ENCODE assay signal across 8 cellular contexts in genomic region chr11:110711776-110712642, GRCh38. TPM values are rescaled to one million over a fixed set of nuclear protein-coding genes. Genes with fewer than 3 reads are reported as not detected.
A peak's percentile ranks its signal among the peaks of the same experiment; 100 is the strongest.
DNase-seq lines count a peak whose midpoint lies in the region; ATAC-seq, FAIRE-seq and TF ChIP-seq lines count a peak whose summit lies in the region.

TSS of gene ARHGAP20 (minus strand) at chr11:110712437. CDS start at chr11:110712231, 206 bp downstream.

- TF ChIP-seq CTCF in GM23338 (conservative IDR thresholded peaks at IDR 0.05; ENCODE audit: low read depth in 2 of 2) = no peak
- no peak for TF ChIP-seq CTCF in LNCaP clone FGC (IDR thresholded peaks at IDR 0.05; ENCODE audit: control insufficient read depth, extremely low read depth, insufficient read depth)
- TF ChIP-seq CTCF in kidney (IDR thresholded peaks at IDR 0.05; ENCODE audit: borderline replicate concordance, extremely low read depth, insufficient read depth) = no peak
- TF ChIP-seq CTCF in spleen (IDR thresholded peaks at IDR 0.05 in 8 of 11, conservative IDR thresholded peaks at IDR 0.05 in 3 of 11) = peak in 1 of 11 experiments; percentile 12

- H3K4me2 ChIP-seq in GM23338 = peak within 1 kb of the TSS; percentile 92

- peaks cover 11% of the 10 kb centered on the region for H3K4me1 Mint-ChIP-seq in GM23338
- peaks cover 11% of the 10 kb centered on the region for H3K4me1 Mint-ChIP-seq in T-helper 17 cell
- H3K4me1 Mint-ChIP-seq in central memory CD8-positive, alpha-beta T cell = peaks cover 14% of the 10 kb centered on the region

- H3K9ac ChIP-seq in kidney (ENCODE audit: low read length in 2 of 2) = no peak within 1 kb of the TSS

- no peaks in the 10 kb centered on the region for H3K79me2 ChIP-seq in GM23338 (replicated peaks; ENCODE audit: insufficient read depth)

- H3K4me3 Mint-ChIP-seq in GM23338 = peak within 1 kb of the TSS; percentile 75
- peak within 1 kb of the TSS; percentile 83 for H3K4me3 Mint-ChIP-seq in T-helper 17 cell
- peak within 1 kb of the TSS; percentile 78 for H3K4me3 Mint-ChIP-seq in central memory CD8-positive, alpha-beta T cell

- intact Hi-C loops in kidney (cut with DNase I) = no loop called here
- intact Hi-C loops in spleen (cut with DNase I; ENCODE audit: low total_unique reads) = loop anchor here (10.0 kb wide), 1 partner anchor 523 kb away; no protein-coding TSS in a partner anchor

- H3K4me1 ChIP-seq in GM23338 (ENCODE audit: insufficient read depth) (peaks cover 4% of the 10 kb centered on the region), kidney (ENCODE audit: control insufficient read depth in 1 of 2, insufficient read depth in 1 of 2, low read depth in 1 of 2, low read length in 2 of 2) (peaks cover 6 to 13% of the 10 kb centered on the region in 2 donors), spleen (peaks cover 5 to 35% (median 24%) of the 10 kb centered on the region in 6 donors)

- H3K9me3 Mint-ChIP-seq in GM23338 = no peaks in the 10 kb centered on the region
- H3K9me3 Mint-ChIP-seq in central memory CD8-positive, alpha-beta T cell = no peaks in the 10 kb centered on the region

- H3K4me3 ChIP-seq in GM23338 (peak within 1 kb of the TSS; percentile 82), LNCaP clone FGC (ENCODE audit: low read depth, low read length) (peak within 1 kb of the TSS; percentile 56), kidney (ENCODE audit: low read length in 2 of 2) (peak within 1 kb of the TSS; percentile 29 to 69), spleen (peak within 1 kb of the TSS; percentile 47 to 84 (median 60))

- WGBS in spleen, 5 donors = 0 to 1% (median 0%) methylated on average over 43 to 107 of the region's 107 CpGs

- DNase-seq in ELR (ENCODE audit: low read depth) = peak; percentile 45
- DNase-seq in GM23338 (ENCODE audit: low spot score) = peak; percentile 81
- no peak for DNase-seq in LNCaP clone FGC (ENCODE audit: low read depth)
- peak; percentile 8 to 14 (median 9) for DNase-seq in T-helper 17 cell
- DNase-seq in central memory CD8-positive, alpha-beta T cell (ENCODE audit: low spot score in 2 of 2) = peak; percentile 13 to 20
- peak; percentile 92 for DNase-seq in kidney
- DNase-seq in spleen = peak; percentile 92
- DNase-seq in effector CD4-positive, alpha-beta T cell = no peak

- H3K36me3 Mint-ChIP-seq in GM23338 (ENCODE audit: low read depth) (no peaks in the 10 kb centered on the region), T-helper 17 cell (ENCODE audit: low read depth) (peaks cover 8% of the 10 kb centered on the region)
- peaks cover 1% of the 10 kb centered on the region for H3K36me3 Mint-ChIP-seq in central memory CD8-positive, alpha-beta T cell (ENCODE audit: insufficient read depth)

- no peak within 1 kb of the TSS for H3K27ac Mint-ChIP-seq in GM23338
- H3K27ac Mint-ChIP-seq in T-helper 17 cell = no peak within 1 kb of the TSS
- H3K27ac Mint-ChIP-seq in central memory CD8-positive, alpha-beta T cell (ENCODE audit: low read depth) = no peak within 1 kb of the TSS

- peaks cover 72% of the 10 kb centered on the region for H3K27me3 ChIP-seq in GM23338 (ENCODE audit: insufficient read depth)
- peaks cover 0 to 64% (median 12%) of the 10 kb centered on the region in 7 donors for H3K27me3 ChIP-seq in spleen (replicated peaks in 1 of 7)

- H3K27ac ChIP-seq in GM23338 (ENCODE audit: low read depth) (no peak within 1 kb of the TSS), kidney (ENCODE audit: low read depth in 2 of 2, low read length in 2 of 2) (no peak within 1 kb of the TSS), spleen (peak within 1 kb of the TSS; percentile 27 to 82 (median 58))

- FAIRE-seq in kidney (lab: Jason Lieb, UNC) = no peak

- no peaks in the 10 kb centered on the region for H3K9me3 ChIP-seq in T-helper 17 cell (ENCODE audit: control insufficient read depth, low read length, poor library complexity, severe bottlenecking)
- no peaks in the 10 kb centered on the region for H3K9me3 ChIP-seq in kidney (ENCODE audit: control insufficient read depth in 1 of 2, low read length in 2 of 2)
- no peaks in the 10 kb centered on the region for H3K9me3 ChIP-seq in spleen

- peaks cover 41% of the 10 kb centered on the region for H3K27me3 Mint-ChIP-seq in GM23338 (ENCODE audit: insufficient read depth, low read depth, poor library complexity)
- peaks cover 67% of the 10 kb centered on the region for H3K27me3 Mint-ChIP-seq in T-helper 17 cell
- peaks cover 55% of the 10 kb centered on the region for H3K27me3 Mint-ChIP-seq in central memory CD8-positive, alpha-beta T cell

- no peaks in the 10 kb centered on the region; the same call in 1 of the 2 replicates for H4K20me1 ChIP-seq in GM23338 (replicated peaks; ENCODE audit: insufficient read depth)

- peak within 1 kb of the TSS; percentile 99 for H2AFZ ChIP-seq in GM23338

- ATAC-seq in GM23338 = peak; percentile 87
- peak; percentile 84 for ATAC-seq in T-helper 17 cell
- peak; percentile 83 for ATAC-seq in central memory CD8-positive, alpha-beta T cell (replicated peaks; ENCODE audit: extremely low read depth, poor library complexity, severe bottlenecking)

- no peak for TF ChIP-seq POLR2A in spleen (IDR thresholded peaks at IDR 0.05)

- H3K36me3 ChIP-seq in GM23338 (ENCODE audit: insufficient read depth) = no peaks in the 10 kb centered on the region
- H3K36me3 ChIP-seq in kidney (ENCODE audit: control insufficient read depth in 1 of 2, insufficient read depth in 2 of 2, low read length in 2 of 2) = no peaks in the 10 kb centered on the region
- no peaks in the 10 kb centered on the region for H3K36me3 ChIP-seq in spleen

- no peaks in the 10 kb centered on the region for H3K9me2 ChIP-seq in GM23338 (ENCODE audit: insufficient read depth)

- no peaks in the 10 kb centered on the region for H3F3A ChIP-seq in GM23338 (replicated peaks; ENCODE audit: low read depth)

TF ChIP-seq in GM23338, 12 proteins besides CTCF, POLR2A, EP300 and RAD21:
- peak; percentile 39 for TF ChIP-seq EZH2 (IDR thresholded peaks at IDR 0.05; ENCODE audit: low read depth, unreplicated experiment)
- no peak for TF ChIP-seq POLR2AphosphoS5 (IDR thresholded peaks at IDR 0.05; ENCODE audit: low read depth)
- TF ChIP-seq ZNF331 (CRISPR knock-in tag; IDR thresholded peaks at IDR 0.05; ENCODE audit: low read depth) = no peak
- TF ChIP-seq, protein P1, sequence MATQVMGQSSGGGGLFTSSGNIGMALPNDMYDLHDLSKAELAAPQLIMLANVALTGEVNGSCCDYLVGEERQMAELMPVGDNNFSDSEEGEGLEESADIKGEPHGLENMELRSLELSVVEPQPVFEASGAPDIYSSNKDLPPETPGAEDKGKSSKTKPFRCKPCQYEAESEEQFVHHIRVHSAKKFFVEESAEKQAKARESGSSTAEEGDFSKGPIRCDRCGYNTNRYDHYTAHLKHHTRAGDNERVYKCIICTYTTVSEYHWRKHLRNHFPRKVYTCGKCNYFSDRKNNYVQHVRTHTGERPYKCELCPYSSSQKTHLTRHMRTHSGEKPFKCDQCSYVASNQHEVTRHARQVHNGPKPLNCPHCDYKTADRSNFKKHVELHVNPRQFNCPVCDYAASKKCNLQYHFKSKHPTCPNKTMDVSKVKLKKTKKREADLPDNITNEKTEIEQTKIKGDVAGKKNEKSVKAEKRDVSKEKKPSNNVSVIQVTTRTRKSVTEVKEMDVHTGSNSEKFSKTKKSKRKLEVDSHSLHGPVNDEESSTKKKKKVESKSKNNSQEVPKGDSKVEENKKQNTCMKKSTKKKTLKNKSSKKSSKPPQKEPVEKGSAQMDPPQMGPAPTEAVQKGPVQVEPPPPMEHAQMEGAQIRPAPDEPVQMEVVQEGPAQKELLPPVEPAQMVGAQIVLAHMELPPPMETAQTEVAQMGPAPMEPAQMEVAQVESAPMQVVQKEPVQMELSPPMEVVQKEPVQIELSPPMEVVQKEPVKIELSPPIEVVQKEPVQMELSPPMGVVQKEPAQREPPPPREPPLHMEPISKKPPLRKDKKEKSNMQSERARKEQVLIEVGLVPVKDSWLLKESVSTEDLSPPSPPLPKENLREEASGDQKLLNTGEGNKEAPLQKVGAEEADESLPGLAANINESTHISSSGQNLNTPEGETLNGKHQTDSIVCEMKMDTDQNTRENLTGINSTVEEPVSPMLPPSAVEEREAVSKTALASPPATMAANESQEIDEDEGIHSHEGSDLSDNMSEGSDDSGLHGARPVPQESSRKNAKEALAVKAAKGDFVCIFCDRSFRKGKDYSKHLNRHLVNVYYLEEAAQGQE (IDR thresholded peaks at IDR 0.05; ENCODE audit: unreplicated experiment) = no peak
- no peak for TF ChIP-seq STAT1 (IDR thresholded peaks at IDR 0.05; ENCODE audit: unreplicated experiment)

RNA-seq across cellular contexts. Expression of gene ARHGAP20, which starts in this region (rescaled TPM):
- 0.31 and 0.54 TPM in 2 replicates for total RNA-seq in GM23338 (2014; rRNA removed; shearing (Covaris generic))
- polyA plus RNA-seq in GM23338 (2016; fragmentation: Nextera tagmentation; extraction: Ambion mirVana) = 0.05 TPM in 1 of 2 replicates, not detected in the other
- total RNA-seq in T-helper 17 cell = under 1 TPM in 1 of 2 donors, not detected in 1; 0.07 TPM
- 1.4 TPM for total RNA-seq in kidney
- 0.11 TPM for polyA plus RNA-seq in kidney (ENCODE audit: insufficient read depth, low read depth, low replicate concordance)
- total RNA-seq in spleen = 10 to 100 TPM in 1 of 7 donors, 1 to 10 TPM in 6; 1.2 to 11.0 (median 2.0) TPM
- polyA plus RNA-seq in spleen = under 1 TPM; 0.15 to 0.45 (median 0.20) TPM

Comparison
In these comparisons a context has a peak if more than half of its experiments do, and no peak if none do; other contexts are left out.
1. Peak in DNase-seq, ATAC-seq, H3K4me3 ChIP-seq and H3K4me2 ChIP-seq in GM23338; RNA of the gene not detected or under 1 TPM.
2. Peak in DNase-seq and ATAC-seq in T-helper 17 cell; RNA of the gene not detected or under 1 TPM.
3. DNase-seq: peak in ELR (single experiment), central memory CD8-positive, alpha-beta T cell (2 of 2), kidney (single experiment) and spleen (single experiment); none in LNCaP clone FGC (single experiment) and effector CD4-positive, alpha-beta T cell (single experiment).
4. H3K27ac ChIP-seq: peak in spleen (8 of 8); none in GM23338 (single experiment) and kidney (0 of 2).
5. Peak in every context shown above with its lines, with median percentiles within 50 percentile points of each other: ATAC-seq, H3K4me3 ChIP-seq and H3K4me3 Mint-ChIP-seq.